In the genomic region with DNA sequence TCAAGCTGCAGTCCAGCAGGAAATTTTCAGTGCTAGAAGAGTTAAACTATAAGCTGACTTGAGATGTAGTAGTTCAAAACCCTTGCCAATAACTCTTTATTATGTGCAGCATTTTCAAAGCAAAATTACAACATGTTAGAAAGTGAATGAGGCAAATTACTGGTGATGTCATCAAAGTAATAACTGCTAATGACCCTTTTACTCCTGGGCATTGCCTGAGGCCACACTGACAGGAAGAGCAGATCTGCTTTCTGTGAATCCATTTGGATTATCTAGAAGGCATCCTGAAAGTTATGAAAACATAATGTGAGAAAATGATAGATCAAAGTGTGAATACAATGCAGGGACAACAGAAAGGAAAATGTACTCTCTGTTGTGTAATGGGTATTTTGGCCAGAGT, we compare ENCODE assay signal across 1 cellular context.
A peak's percentile ranks its signal among the peaks of the same experiment; 100 is the strongest.
TF ChIP-seq lines count a peak whose summit lies in the region.

No MANE protein-coding gene starts in this region.

TF ChIP-seq in HEK293, 187 proteins besides CTCF, POLR2A, EP300 and RAD21 (continued from another document):
- TF ChIP-seq PRDM4 (tag by site-specific recombination; IDR thresholded peaks at IDR 0.05): no peak
- TF ChIP-seq ZBTB20 (tag by site-specific recombination; IDR thresholded peaks at IDR 0.05): no peak
- no peak for TF ChIP-seq ZNF335 (tag by site-specific recombination; conservative IDR thresholded peaks at IDR 0.05)
- no peak for TF ChIP-seq ZFP3 (tag by site-specific recombination; IDR thresholded peaks at IDR 0.05; ENCODE audit: low read depth)
- 0 out of 2 replicates have a peak, but pooled peaks have one; percentile 18 for TF ChIP-seq OSR2 (tag by site-specific recombination; IDR thresholded peaks at IDR 0.05)
- TF ChIP-seq ZBTB26 (tag by site-specific recombination; optimal IDR thresholded peaks at IDR 0.05): no peak
- TF ChIP-seq SP7 (tag by site-specific recombination; IDR thresholded peaks at IDR 0.05): 0 out of 2 replicates have a peak, but pooled peaks have one; percentile 35
- TF ChIP-seq ZNF621 (tag by site-specific recombination; IDR thresholded peaks at IDR 0.05): no peak
- TF ChIP-seq ZNF629 (tag by site-specific recombination; IDR thresholded peaks at IDR 0.05): 0 out of 2 replicates have a peak, but pooled peaks have one; percentile 36
- TF ChIP-seq, protein P1, sequence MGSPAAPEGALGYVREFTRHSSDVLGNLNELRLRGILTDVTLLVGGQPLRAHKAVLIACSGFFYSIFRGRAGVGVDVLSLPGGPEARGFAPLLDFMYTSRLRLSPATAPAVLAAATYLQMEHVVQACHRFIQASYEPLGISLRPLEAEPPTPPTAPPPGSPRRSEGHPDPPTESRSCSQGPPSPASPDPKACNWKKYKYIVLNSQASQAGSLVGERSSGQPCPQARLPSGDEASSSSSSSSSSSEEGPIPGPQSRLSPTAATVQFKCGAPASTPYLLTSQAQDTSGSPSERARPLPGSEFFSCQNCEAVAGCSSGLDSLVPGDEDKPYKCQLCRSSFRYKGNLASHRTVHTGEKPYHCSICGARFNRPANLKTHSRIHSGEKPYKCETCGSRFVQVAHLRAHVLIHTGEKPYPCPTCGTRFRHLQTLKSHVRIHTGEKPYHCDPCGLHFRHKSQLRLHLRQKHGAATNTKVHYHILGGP (tag by site-specific recombination; IDR thresholded peaks at IDR 0.05): peak; percentile 84
- TF ChIP-seq ZNF24 (tag by site-specific recombination; IDR thresholded peaks at IDR 0.05): no peak
- TF ChIP-seq ZBTB8A (tag by site-specific recombination; IDR thresholded peaks at IDR 0.05): no peak
- TF ChIP-seq, protein P2, sequence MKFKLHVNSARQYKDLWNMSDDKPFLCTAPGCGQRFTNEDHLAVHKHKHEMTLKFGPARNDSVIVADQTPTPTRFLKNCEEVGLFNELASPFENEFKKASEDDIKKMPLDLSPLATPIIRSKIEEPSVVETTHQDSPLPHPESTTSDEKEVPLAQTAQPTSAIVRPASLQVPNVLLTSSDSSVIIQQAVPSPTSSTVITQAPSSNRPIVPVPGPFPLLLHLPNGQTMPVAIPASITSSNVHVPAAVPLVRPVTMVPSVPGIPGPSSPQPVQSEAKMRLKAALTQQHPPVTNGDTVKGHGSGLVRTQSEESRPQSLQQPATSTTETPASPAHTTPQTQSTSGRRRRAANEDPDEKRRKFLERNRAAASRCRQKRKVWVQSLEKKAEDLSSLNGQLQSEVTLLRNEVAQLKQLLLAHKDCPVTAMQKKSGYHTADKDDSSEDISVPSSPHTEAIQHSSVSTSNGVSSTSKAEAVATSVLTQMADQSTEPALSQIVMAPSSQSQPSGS (tag by site-specific recombination; IDR thresholded peaks at IDR 0.05; ENCODE audit: low read depth): peak; percentile 77
- TF ChIP-seq RBAK (tag by site-specific recombination; IDR thresholded peaks at IDR 0.05): no peak
- TF ChIP-seq ZNF510 (tag by site-specific recombination; IDR thresholded peaks at IDR 0.05; ENCODE audit: insufficient replicate concordance): no peak
- TF ChIP-seq ZNF660 (tag by site-specific recombination; IDR thresholded peaks at IDR 0.05): no peak
TF ChIP-seq in HEK293: peak in this region for 5.
